In genomic region chr13:102912599-102912998, GRCh38 we compare ENCODE assay signal across 21 cellular contexts.
DNase-seq lines count a peak whose midpoint lies in the region; ATAC-seq, FAIRE-seq and TF ChIP-seq lines count a peak whose summit lies in the region.
"Had no signal": no experiment of that assay in that cellular context is flagged by ENCODE, and none has a peak within 500 bp of the region (broad histone marks: within the 10 kb centered on the region; RNA-seq: fewer than 3 reads in every experiment).

No MANE protein-coding gene starts in this region.

- intact Hi-C loops in mucosa of descending colon (cut with DNase I, micrococcal nuclease): no loop called here

- TF ChIP-seq CTCF in endothelial cell (IDR thresholded peaks at IDR 0.05; ENCODE audit: unreplicated experiment): no peak
- no peak for TF ChIP-seq CTCF in type B pancreatic cell (conservative IDR thresholded peaks at IDR 0.05)
- TF ChIP-seq CTCF in mucosa of descending colon (IDR thresholded peaks at IDR 0.05): no peak

- H3K36me3 ChIP-seq in mucosa of descending colon (ENCODE audit: low read depth): no peaks in the 10 kb centered on the region
- H3K36me3 ChIP-seq: BE2C had no signal

- H3K9me3 Mint-ChIP-seq in endothelial cell (ENCODE audit: unreplicated experiment): no peaks in the 10 kb centered on the region
- peaks cover 5% of the 10 kb centered on the region for H3K9me3 Mint-ChIP-seq in type B pancreatic cell
- H3K9me3 Mint-ChIP-seq: CD8-positive, alpha-beta memory T cell; H9 had no signal

- TF ChIP-seq POLR2A in H54 (IDR thresholded peaks at IDR 0.05; ENCODE audit: low read depth, low read length): no peak

- no peaks in the 10 kb centered on the region for H3K9me3 ChIP-seq in mucosa of descending colon
- H3K9me3 ChIP-seq: BE2C, Caco-2 had no signal

- peak overlapping the region; percentile 11 for H3K27ac Mint-ChIP-seq in endothelial cell (ENCODE audit: unreplicated experiment)
- peak overlapping the region; percentile 3 for H3K27ac Mint-ChIP-seq in type B pancreatic cell
- H3K27ac Mint-ChIP-seq: CD4-positive, CD25-positive, alpha-beta regulatory T cell; CD8-positive, alpha-beta memory T cell; H9 had no signal

- FAIRE-seq in H54 (lab: Jason Lieb, UNC): peak; percentile 20
- FAIRE-seq: A204.1, D721Med, G401.6, GM12891, K562 had no signal

- H3K4me1 ChIP-seq in mucosa of descending colon (ENCODE audit: low read depth): peaks cover 3% of the 10 kb centered on the region
- H3K4me1 ChIP-seq: BE2C had no signal

- DNase-seq in H54 (ENCODE audit: insufficient read length, low spot score) (no peak), endothelial cell (ENCODE audit: low spot score) (no peak), left lobe of liver (ENCODE audit: low spot score) (peak; percentile 55), type B pancreatic cell (ENCODE audit: extremely low spot score, unreplicated experiment) (no peak), mucosa of descending colon (no peak)
- DNase-seq: ACHN; BE2C; C1 segment of cervical spinal cord; Caco-2; CD4-positive, CD25-positive, alpha-beta regulatory T cell; CD8-positive, alpha-beta memory T cell; GOT3; H9; IMR-90 had no signal

- no peak overlapping the region for H3K4me3 ChIP-seq in mucosa of descending colon
- H3K4me3 ChIP-seq: K562 had no signal

- ATAC-seq in left lobe of liver (peak; percentile 61), GM18511 (IDR thresholded peaks at IDR 0.05; ENCODE audit: unreplicated experiment) (no peak), mucosa of descending colon (no peak), HG03025 (IDR thresholded peaks at IDR 0.05; ENCODE audit: low FRiP score, unreplicated experiment) (no peak)
- ATAC-seq: K562 had no signal

- no peaks in the 10 kb centered on the region for H3K4me1 Mint-ChIP-seq in endothelial cell (ENCODE audit: unreplicated experiment)
- peaks cover 32% of the 10 kb centered on the region for H3K4me1 Mint-ChIP-seq in type B pancreatic cell (ENCODE audit: unreplicated experiment)
- H3K4me1 Mint-ChIP-seq: CD4-positive, CD25-positive, alpha-beta regulatory T cell; CD8-positive, alpha-beta memory T cell; H9 had no signal

- H3K36me3 Mint-ChIP-seq in endothelial cell (ENCODE audit: low read depth, unreplicated experiment) (no peaks in the 10 kb centered on the region), type B pancreatic cell (no peaks in the 10 kb centered on the region)
- H3K36me3 Mint-ChIP-seq: CD4-positive, CD25-positive, alpha-beta regulatory T cell; CD8-positive, alpha-beta memory T cell had no signal

- H3K27me3 Mint-ChIP-seq in endothelial cell (ENCODE audit: unreplicated experiment) (no peaks in the 10 kb centered on the region), type B pancreatic cell (no peaks in the 10 kb centered on the region)

- H3K4me3 Mint-ChIP-seq in endothelial cell (ENCODE audit: unreplicated experiment) (no peak overlapping the region), type B pancreatic cell (no peak overlapping the region)
- H3K4me3 Mint-ChIP-seq: CD4-positive, CD25-positive, alpha-beta regulatory T cell; CD8-positive, alpha-beta memory T cell; H9 had no signal
